9 cellular contexts compared by ENCODE assay signal in genomic region chr7:131557521-131558385, GRCh38. TPM values are rescaled to one million over a fixed set of nuclear protein-coding genes. Genes with fewer than 3 reads are reported as not detected.
A peak's percentile ranks its signal among the peaks of the same experiment; 100 is the strongest.
DNase-seq lines count a peak whose midpoint lies in the region; ATAC-seq, FAIRE-seq and TF ChIP-seq lines count a peak whose summit lies in the region.
"Had no signal": no experiment of that assay in that cellular context is flagged by ENCODE, and none has a peak within 500 bp of the region (broad histone marks: within the 10 kb centered on the region; RNA-seq: fewer than 3 reads in every experiment).

No MANE protein-coding gene starts in this region.

- FAIRE-seq in urothelium cell line (lab: Jason Lieb, UNC): no peak

- peaks cover 36% of the 10 kb centered on the region for H3F3A ChIP-seq in GM23338 (replicated peaks; ENCODE audit: low read depth)

- peak overlapping the region; percentile 72 for H3K4me3 ChIP-seq in GM23338
- peak overlapping the region; percentile 42 for H3K4me3 ChIP-seq in skeletal muscle cell (ENCODE audit: low read depth, low read length)

- H3K4me1 ChIP-seq in GM23338 (ENCODE audit: insufficient read depth): peaks cover 38% of the 10 kb centered on the region

- H3K27ac Mint-ChIP-seq in GM23338 (peak overlapping the region; percentile 92), T-cell (no peak overlapping the region)

- peak; percentile 93 for DNase-seq in GM23338 (ENCODE audit: low spot score)
- DNase-seq in T-cell: no peak
- peak; percentile 82 for DNase-seq in iPS DF 19.7 (ENCODE audit: low read depth, low spot score)
- no peak for DNase-seq in skeletal muscle cell (ENCODE audit: low read depth)
- no peak for DNase-seq in SKM-1 (lab: John Stamatoyannopoulos, UW; ENCODE audit: unreplicated experiment)
- DNase-seq in GM19240 (ENCODE audit: insufficient read length, low spot score): no peak
- no peak for DNase-seq in urothelium cell line (ENCODE audit: low spot score)
- DNase-seq: midbrain had no signal

- H3K4me1 Mint-ChIP-seq in GM23338 (peaks cover 32% of the 10 kb centered on the region), T-cell (peaks cover 10 to 22% (median 18%) of the 10 kb centered on the region in 3 donors)

- peaks cover 30% of the 10 kb centered on the region for H4K20me1 ChIP-seq in GM23338 (replicated peaks; ENCODE audit: insufficient read depth)

- H3K4me2 ChIP-seq in GM23338: peak overlapping the region; percentile 84

- peak overlapping the region; percentile 91 for H3K27ac ChIP-seq in GM23338 (ENCODE audit: low read depth)

- peaks cover 25% of the 10 kb centered on the region for H3K36me3 ChIP-seq in GM23338 (ENCODE audit: insufficient read depth)

- no peak overlapping the region for H2AFZ ChIP-seq in GM23338

- H3K4me3 Mint-ChIP-seq in GM23338: peak overlapping the region; percentile 75
- H3K4me3 Mint-ChIP-seq in T-cell: peak overlapping the region; percentile 68 to 77 (median 76)

- H3K9me3 Mint-ChIP-seq in GM23338: no peaks in the 10 kb centered on the region
- no peaks in the 10 kb centered on the region for H3K9me3 Mint-ChIP-seq in T-cell

- peaks cover 45% of the 10 kb centered on the region for H3K79me2 ChIP-seq in GM23338 (replicated peaks; ENCODE audit: insufficient read depth)

- H3K27me3 ChIP-seq in GM23338 (ENCODE audit: insufficient read depth): no peaks in the 10 kb centered on the region

- ATAC-seq in GM23338 (peak; percentile 60), T-cell (replicated peaks in 1 of 4) (no peak), GM18873 (IDR thresholded peaks at IDR 0.05; ENCODE audit: low FRiP score, unreplicated experiment) (no peak)

- peaks cover 32% of the 10 kb centered on the region for H3K36me3 Mint-ChIP-seq in GM23338 (ENCODE audit: low read depth)
- no peaks in the 10 kb centered on the region for H3K36me3 Mint-ChIP-seq in T-cell

- H3K27me3 Mint-ChIP-seq in GM23338 (ENCODE audit: insufficient read depth, low read depth, poor library complexity) (peaks cover 20% of the 10 kb centered on the region), T-cell (peaks cover 32 to 45% of the 10 kb centered on the region in 2 donors)

- POLR2A ChIA-PET in T-cell (lab: Charles Lee): no interaction called here

- peaks cover 9% of the 10 kb centered on the region; the same call in 1 of the 2 replicates for H3K9me2 ChIP-seq in GM23338 (ENCODE audit: insufficient read depth)

- TF ChIP-seq CTCF in GM23338 (conservative IDR thresholded peaks at IDR 0.05; ENCODE audit: low read depth in 2 of 2): no peak

- CTCF ChIA-PET in T-cell (lab: Charles Lee): interaction anchor here in 1 of 2 donors (0.6 kb wide), 1 partner anchor 11 kb away, joined by 4 read pairs; no protein-coding TSS in a partner anchor

TF ChIP-seq in GM23338, 12 proteins besides CTCF, POLR2A, EP300 and RAD21 (continues in another document):
- TF ChIP-seq ZNF462 (CRISPR knock-in tag; IDR thresholded peaks at IDR 0.05): no peak
- no peak for TF ChIP-seq EZH2phosphoT487 (IDR thresholded peaks at IDR 0.05; ENCODE audit: unreplicated experiment)
- TF ChIP-seq REST (IDR thresholded peaks at IDR 0.05; ENCODE audit: unreplicated experiment): no peak
- no peak for TF ChIP-seq ZNF114 (CRISPR knock-in tag; IDR thresholded peaks at IDR 0.05)
- TF ChIP-seq NANOG (IDR thresholded peaks at IDR 0.05; ENCODE audit: borderline replicate concordance): no peak; the same call in 1 of the 2 replicates
- TF ChIP-seq ZNF331 (CRISPR knock-in tag; IDR thresholded peaks at IDR 0.05; ENCODE audit: low read depth): no peak
- TF ChIP-seq CREB1 (CRISPR knock-in tag; IDR thresholded peaks at IDR 0.05; ENCODE audit: low read depth): 0 out of 2 replicates have a peak, but pooled peaks have one; percentile 15
- no peak for TF ChIP-seq STAT1 (IDR thresholded peaks at IDR 0.05; ENCODE audit: unreplicated experiment)
- peak; percentile 49; the same call in 1 of the 2 replicates for TF ChIP-seq POLR2AphosphoS5 (IDR thresholded peaks at IDR 0.05; ENCODE audit: low read depth)

RNA-seq across cellular contexts. Expression of gene PODXL, which starts 1.3 kb away (rescaled TPM):
- total RNA-seq in GM23338 (2014; rRNA removed; shearing (Covaris generic)): 698 and 727 TPM in 2 replicates
- 215 and 220 TPM in 2 replicates for polyA plus RNA-seq in GM23338 (2016; fragmentation: Nextera tagmentation; extraction: Ambion mirVana)
- total RNA-seq in T-cell: 1 to 10 TPM in 3 of 5 donors, under 1 TPM in 2; 0.63 to 2.6 (median 1.5) TPM

Comparison
In these comparisons a context has a peak if more than half of its experiments do, and no peak if none do; other contexts are left out.
1. DNase-seq: peak in GM23338 (single experiment) and iPS DF 19.7 (single experiment); none in T-cell (0 of 34), skeletal muscle cell (single experiment), SKM-1 (single experiment), GM19240 (single experiment) and urothelium cell line (single experiment).
2. RNA of gene PODXL, which starts 1.3 kb away (total RNA-seq): 698 to 727 TPM in GM23338; 0.63 to 2.6 TPM in T-cell; every median in the first group is over 100 times any median in the second.